Comparison of ENCODE assay signal across 1 cellular context in the genomic region with DNA sequence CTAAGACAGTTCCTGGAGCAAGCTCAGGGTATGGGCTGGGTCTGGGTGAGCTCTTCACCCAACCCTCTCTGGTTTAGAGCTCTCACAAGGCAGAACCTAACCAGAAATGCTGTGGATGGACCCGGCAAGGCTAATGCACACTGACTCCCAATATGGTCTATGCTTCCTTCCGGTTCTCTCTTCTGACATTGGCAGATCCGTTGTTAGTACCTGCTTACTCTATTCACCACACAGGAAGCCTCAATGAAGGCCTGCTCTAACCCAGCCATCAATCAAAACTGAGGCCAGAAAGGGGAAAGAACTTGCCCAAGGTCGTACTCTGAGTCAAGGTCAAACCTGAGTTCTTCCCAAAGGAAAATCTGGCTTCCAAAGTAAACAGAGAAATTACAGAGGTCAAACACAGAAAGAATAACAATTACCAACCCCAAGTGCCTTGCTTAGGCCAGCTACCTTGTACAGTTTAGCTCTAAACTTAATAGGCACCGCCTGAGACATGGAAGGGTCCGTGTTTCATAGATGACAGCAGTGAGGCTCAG.
TF ChIP-seq lines count a peak whose summit lies in the region.

No MANE protein-coding gene starts in this region.

TF ChIP-seq in WTC11, 78 proteins besides CTCF, POLR2A, EP300 and RAD21 (continued from another document):
- TF ChIP-seq, protein P1, sequence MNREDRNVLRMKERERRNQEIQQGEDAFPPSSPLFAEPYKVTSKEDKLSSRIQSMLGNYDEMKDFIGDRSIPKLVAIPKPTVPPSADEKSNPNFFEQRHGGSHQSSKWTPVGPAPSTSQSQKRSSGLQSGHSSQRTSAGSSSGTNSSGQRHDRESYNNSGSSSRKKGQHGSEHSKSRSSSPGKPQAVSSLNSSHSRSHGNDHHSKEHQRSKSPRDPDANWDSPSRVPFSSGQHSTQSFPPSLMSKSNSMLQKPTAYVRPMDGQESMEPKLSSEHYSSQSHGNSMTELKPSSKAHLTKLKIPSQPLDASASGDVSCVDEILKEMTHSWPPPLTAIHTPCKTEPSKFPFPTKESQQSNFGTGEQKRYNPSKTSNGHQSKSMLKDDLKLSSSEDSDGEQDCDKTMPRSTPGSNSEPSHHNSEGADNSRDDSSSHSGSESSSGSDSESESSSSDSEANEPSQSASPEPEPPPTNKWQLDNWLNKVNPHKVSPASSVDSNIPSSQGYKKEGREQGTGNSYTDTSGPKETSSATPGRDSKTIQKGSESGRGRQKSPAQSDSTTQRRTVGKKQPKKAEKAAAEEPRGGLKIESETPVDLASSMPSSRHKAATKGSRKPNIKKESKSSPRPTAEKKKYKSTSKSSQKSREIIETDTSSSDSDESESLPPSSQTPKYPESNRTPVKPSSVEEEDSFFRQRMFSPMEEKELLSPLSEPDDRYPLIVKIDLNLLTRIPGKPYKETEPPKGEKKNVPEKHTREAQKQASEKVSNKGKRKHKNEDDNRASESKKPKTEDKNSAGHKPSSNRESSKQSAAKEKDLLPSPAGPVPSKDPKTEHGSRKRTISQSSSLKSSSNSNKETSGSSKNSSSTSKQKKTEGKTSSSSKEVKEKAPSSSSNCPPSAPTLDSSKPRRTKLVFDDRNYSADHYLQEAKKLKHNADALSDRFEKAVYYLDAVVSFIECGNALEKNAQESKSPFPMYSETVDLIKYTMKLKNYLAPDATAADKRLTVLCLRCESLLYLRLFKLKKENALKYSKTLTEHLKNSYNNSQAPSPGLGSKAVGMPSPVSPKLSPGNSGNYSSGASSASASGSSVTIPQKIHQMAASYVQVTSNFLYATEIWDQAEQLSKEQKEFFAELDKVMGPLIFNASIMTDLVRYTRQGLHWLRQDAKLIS (CRISPR knock-in tag; IDR thresholded peaks at IDR 0.05; ENCODE audit: borderline replicate concordance), result no peak
- no peak for TF ChIP-seq CBFB (CRISPR knock-in tag; IDR thresholded peaks at IDR 0.05; ENCODE audit: low read depth)
- no peak for TF ChIP-seq ETV6 (CRISPR knock-in tag; IDR thresholded peaks at IDR 0.05)
- TF ChIP-seq NR2C2 (CRISPR knock-in tag; IDR thresholded peaks at IDR 0.05), result no peak
- TF ChIP-seq, protein P2, sequence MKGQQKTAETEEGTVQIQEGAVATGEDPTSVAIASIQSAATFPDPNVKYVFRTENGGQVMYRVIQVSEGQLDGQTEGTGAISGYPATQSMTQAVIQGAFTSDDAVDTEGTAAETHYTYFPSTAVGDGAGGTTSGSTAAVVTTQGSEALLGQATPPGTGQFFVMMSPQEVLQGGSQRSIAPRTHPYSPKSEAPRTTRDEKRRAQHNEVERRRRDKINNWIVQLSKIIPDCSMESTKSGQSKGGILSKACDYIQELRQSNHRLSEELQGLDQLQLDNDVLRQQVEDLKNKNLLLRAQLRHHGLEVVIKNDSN (CRISPR knock-in tag; IDR thresholded peaks at IDR 0.05), result no peak
- TF ChIP-seq, protein P3, sequence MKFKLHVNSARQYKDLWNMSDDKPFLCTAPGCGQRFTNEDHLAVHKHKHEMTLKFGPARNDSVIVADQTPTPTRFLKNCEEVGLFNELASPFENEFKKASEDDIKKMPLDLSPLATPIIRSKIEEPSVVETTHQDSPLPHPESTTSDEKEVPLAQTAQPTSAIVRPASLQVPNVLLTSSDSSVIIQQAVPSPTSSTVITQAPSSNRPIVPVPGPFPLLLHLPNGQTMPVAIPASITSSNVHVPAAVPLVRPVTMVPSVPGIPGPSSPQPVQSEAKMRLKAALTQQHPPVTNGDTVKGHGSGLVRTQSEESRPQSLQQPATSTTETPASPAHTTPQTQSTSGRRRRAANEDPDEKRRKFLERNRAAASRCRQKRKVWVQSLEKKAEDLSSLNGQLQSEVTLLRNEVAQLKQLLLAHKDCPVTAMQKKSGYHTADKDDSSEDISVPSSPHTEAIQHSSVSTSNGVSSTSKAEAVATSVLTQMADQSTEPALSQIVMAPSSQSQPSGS (CRISPR knock-in tag; IDR thresholded peaks at IDR 0.05; ENCODE audit: borderline replicate concordance, low read depth), result no peak
- TF ChIP-seq ZNF121 (CRISPR knock-in tag; IDR thresholded peaks at IDR 0.05), result no peak
- TF ChIP-seq, protein P4, sequence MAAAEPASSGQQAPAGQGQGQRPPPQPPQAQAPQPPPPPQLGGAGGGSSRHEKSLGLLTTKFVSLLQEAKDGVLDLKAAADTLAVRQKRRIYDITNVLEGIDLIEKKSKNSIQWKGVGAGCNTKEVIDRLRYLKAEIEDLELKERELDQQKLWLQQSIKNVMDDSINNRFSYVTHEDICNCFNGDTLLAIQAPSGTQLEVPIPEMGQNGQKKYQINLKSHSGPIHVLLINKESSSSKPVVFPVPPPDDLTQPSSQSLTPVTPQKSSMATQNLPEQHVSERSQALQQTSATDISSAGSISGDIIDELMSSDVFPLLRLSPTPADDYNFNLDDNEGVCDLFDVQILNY (CRISPR knock-in tag; IDR thresholded peaks at IDR 0.05), result no peak
- no peak for TF ChIP-seq PRRX2 (CRISPR knock-in tag; IDR thresholded peaks at IDR 0.05)
- TF ChIP-seq, protein P5, sequence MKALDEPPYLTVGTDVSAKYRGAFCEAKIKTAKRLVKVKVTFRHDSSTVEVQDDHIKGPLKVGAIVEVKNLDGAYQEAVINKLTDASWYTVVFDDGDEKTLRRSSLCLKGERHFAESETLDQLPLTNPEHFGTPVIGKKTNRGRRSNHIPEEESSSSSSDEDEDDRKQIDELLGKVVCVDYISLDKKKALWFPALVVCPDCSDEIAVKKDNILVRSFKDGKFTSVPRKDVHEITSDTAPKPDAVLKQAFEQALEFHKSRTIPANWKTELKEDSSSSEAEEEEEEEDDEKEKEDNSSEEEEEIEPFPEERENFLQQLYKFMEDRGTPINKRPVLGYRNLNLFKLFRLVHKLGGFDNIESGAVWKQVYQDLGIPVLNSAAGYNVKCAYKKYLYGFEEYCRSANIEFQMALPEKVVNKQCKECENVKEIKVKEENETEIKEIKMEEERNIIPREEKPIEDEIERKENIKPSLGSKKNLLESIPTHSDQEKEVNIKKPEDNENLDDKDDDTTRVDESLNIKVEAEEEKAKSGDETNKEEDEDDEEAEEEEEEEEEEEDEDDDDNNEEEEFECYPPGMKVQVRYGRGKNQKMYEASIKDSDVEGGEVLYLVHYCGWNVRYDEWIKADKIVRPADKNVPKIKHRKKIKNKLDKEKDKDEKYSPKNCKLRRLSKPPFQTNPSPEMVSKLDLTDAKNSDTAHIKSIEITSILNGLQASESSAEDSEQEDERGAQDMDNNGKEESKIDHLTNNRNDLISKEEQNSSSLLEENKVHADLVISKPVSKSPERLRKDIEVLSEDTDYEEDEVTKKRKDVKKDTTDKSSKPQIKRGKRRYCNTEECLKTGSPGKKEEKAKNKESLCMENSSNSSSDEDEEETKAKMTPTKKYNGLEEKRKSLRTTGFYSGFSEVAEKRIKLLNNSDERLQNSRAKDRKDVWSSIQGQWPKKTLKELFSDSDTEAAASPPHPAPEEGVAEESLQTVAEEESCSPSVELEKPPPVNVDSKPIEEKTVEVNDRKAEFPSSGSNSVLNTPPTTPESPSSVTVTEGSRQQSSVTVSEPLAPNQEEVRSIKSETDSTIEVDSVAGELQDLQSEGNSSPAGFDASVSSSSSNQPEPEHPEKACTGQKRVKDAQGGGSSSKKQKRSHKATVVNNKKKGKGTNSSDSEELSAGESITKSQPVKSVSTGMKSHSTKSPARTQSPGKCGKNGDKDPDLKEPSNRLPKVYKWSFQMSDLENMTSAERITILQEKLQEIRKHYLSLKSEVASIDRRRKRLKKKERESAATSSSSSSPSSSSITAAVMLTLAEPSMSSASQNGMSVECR (CRISPR knock-in tag; IDR thresholded peaks at IDR 0.05; ENCODE audit: borderline replicate concordance), result no peak
- TF ChIP-seq, protein P6, sequence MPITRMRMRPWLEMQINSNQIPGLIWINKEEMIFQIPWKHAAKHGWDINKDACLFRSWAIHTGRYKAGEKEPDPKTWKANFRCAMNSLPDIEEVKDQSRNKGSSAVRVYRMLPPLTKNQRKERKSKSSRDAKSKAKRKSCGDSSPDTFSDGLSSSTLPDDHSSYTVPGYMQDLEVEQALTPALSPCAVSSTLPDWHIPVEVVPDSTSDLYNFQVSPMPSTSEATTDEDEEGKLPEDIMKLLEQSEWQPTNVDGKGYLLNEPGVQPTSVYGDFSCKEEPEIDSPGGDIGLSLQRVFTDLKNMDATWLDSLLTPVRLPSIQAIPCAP (CRISPR knock-in tag; IDR thresholded peaks at IDR 0.05), result no peak
- TF ChIP-seq SMAD3 (CRISPR knock-in tag; IDR thresholded peaks at IDR 0.05; ENCODE audit: borderline replicate concordance), result no peak
- no peak for TF ChIP-seq ZNF423 (CRISPR knock-in tag; IDR thresholded peaks at IDR 0.05)
- TF ChIP-seq ZNF396 (CRISPR knock-in tag; IDR thresholded peaks at IDR 0.05; ENCODE audit: borderline replicate concordance), result no peak
- no peak for TF ChIP-seq ZNF232 (CRISPR knock-in tag; IDR thresholded peaks at IDR 0.05)
- TF ChIP-seq ZNF671 (CRISPR knock-in tag; IDR thresholded peaks at IDR 0.05), result no peak
- TF ChIP-seq FOXP1 (CRISPR knock-in tag; IDR thresholded peaks at IDR 0.05; ENCODE audit: borderline replicate concordance), result no peak
- TF ChIP-seq, protein P7, sequence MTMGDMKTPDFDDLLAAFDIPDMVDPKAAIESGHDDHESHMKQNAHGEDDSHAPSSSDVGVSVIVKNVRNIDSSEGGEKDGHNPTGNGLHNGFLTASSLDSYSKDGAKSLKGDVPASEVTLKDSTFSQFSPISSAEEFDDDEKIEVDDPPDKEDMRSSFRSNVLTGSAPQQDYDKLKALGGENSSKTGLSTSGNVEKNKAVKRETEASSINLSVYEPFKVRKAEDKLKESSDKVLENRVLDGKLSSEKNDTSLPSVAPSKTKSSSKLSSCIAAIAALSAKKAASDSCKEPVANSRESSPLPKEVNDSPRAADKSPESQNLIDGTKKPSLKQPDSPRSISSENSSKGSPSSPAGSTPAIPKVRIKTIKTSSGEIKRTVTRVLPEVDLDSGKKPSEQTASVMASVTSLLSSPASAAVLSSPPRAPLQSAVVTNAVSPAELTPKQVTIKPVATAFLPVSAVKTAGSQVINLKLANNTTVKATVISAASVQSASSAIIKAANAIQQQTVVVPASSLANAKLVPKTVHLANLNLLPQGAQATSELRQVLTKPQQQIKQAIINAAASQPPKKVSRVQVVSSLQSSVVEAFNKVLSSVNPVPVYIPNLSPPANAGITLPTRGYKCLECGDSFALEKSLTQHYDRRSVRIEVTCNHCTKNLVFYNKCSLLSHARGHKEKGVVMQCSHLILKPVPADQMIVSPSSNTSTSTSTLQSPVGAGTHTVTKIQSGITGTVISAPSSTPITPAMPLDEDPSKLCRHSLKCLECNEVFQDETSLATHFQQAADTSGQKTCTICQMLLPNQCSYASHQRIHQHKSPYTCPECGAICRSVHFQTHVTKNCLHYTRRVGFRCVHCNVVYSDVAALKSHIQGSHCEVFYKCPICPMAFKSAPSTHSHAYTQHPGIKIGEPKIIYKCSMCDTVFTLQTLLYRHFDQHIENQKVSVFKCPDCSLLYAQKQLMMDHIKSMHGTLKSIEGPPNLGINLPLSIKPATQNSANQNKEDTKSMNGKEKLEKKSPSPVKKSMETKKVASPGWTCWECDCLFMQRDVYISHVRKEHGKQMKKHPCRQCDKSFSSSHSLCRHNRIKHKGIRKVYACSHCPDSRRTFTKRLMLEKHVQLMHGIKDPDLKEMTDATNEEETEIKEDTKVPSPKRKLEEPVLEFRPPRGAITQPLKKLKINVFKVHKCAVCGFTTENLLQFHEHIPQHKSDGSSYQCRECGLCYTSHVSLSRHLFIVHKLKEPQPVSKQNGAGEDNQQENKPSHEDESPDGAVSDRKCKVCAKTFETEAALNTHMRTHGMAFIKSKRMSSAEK (CRISPR knock-in tag; IDR thresholded peaks at IDR 0.05; ENCODE audit: borderline replicate concordance), result no peak
TF ChIP-seq in WTC11: peak in this region for 0.
